ENCODE assay signal across 8 cellular contexts in genomic region chr20:48828734-48829460, GRCh38. TPM values are rescaled to one million over a fixed set of nuclear protein-coding genes. Genes with fewer than 3 reads are reported as not detected.
A peak's percentile ranks its signal among the peaks of the same experiment; 100 is the strongest.
DNase-seq lines count a peak whose midpoint lies in the region; ATAC-seq, FAIRE-seq and TF ChIP-seq lines count a peak whose summit lies in the region.

No MANE protein-coding gene starts in this region.

- H3K4me3 ChIP-seq in kidney (ENCODE audit: low read length in 2 of 2) (peak overlapping the region; percentile 32 to 53), pancreas (peak overlapping the region in 2 of 4 donors; percentile 51 to 58), Karpas-422 (ENCODE audit: low read length) (no peak overlapping the region)

- FAIRE-seq in kidney (lab: Jason Lieb, UNC) (no peak), pancreas (lab: Jason Lieb, UNC) (no peak)

- peaks cover 0 to 2% (median 0%) of the 10 kb centered on the region in 4 donors for H3K27me3 ChIP-seq in pancreas
- no peaks in the 10 kb centered on the region for H3K27me3 ChIP-seq in Karpas-422 (ENCODE audit: low read length)

- peak overlapping the region in 1 of 2 donors; percentile 19 for H3K27ac ChIP-seq in kidney (ENCODE audit: low read depth in 2 of 2, low read length in 2 of 2)
- H3K27ac ChIP-seq in substantia nigra (ENCODE audit: low read depth, low read length, poor library complexity, severe bottlenecking), result peak overlapping the region; percentile 86
- no peak overlapping the region for H3K27ac ChIP-seq in pancreas
- no peak overlapping the region for H3K27ac ChIP-seq in Karpas-422 (ENCODE audit: low read length)

- H3K9me3 Mint-ChIP-seq in activated T-cell treated with anti-CD3 and anti-CD28 coated beads, Interleukin-2, amount 50 U/mL, for 24 hours, result no peaks in the 10 kb centered on the region
- no peaks in the 10 kb centered on the region for H3K9me3 Mint-ChIP-seq in activated T-helper 2 cell treated with anti-CD3 and anti-CD28 coated beads, Interferon-gamma antibody, Interleukin-2, Interleukin-4, amounts not matched to agents 10 μg/mL and 5 μg/mL and 100 μg/mL, durations not matched to agents 14 hours and 24 hours and 36 hours

- peak overlapping the region; percentile 78 for H3K4me3 Mint-ChIP-seq in activated T-cell treated with anti-CD3 and anti-CD28 coated beads, Interleukin-2, amount 50 U/mL, for 24 hours
- peak overlapping the region; percentile 80 for H3K4me3 Mint-ChIP-seq in activated T-helper 2 cell treated with anti-CD3 and anti-CD28 coated beads, Interferon-gamma antibody, Interleukin-2, Interleukin-4, amounts not matched to agents 10 μg/mL and 5 μg/mL and 100 μg/mL, durations not matched to agents 14 hours and 24 hours and 36 hours (ENCODE audit: low read depth)

- ATAC-seq in pancreas, result no peak
- no peak for ATAC-seq in GM21515 (IDR thresholded peaks at IDR 0.05; ENCODE audit: unreplicated experiment)

- no peak for DNase-seq in activated T-cell treated with anti-CD3 and anti-CD28 coated beads, Interleukin-2, amount 50 U/mL, for 24 hours
- DNase-seq in activated T-cell treated with anti-CD3 and anti-CD28 coated beads, Interleukin-2, amount 50 U/mL, for 1 hour, result no peak
- DNase-seq in activated T-helper 2 cell treated with anti-CD3 and anti-CD28 coated beads, Interferon-gamma antibody, Interleukin-2, Interleukin-4, amounts not matched to agents 10 μg/mL and 5 μg/mL and 100 μg/mL, durations not matched to agents 14 hours and 24 hours and 36 hours (ENCODE audit: low spot score), result no peak
- DNase-seq in kidney (no peak), substantia nigra (lab: John Stamatoyannopoulos, UW) (no peak), pancreas (no peak), Karpas-422 (no peak)

- H3K27ac Mint-ChIP-seq in activated T-cell treated with anti-CD3 and anti-CD28 coated beads, Interleukin-2, amount 50 U/mL, for 24 hours, result peak overlapping the region; percentile 82
- peak overlapping the region; percentile 53 for H3K27ac Mint-ChIP-seq in activated T-helper 2 cell treated with anti-CD3 and anti-CD28 coated beads, Interferon-gamma antibody, Interleukin-2, Interleukin-4, amounts not matched to agents 10 μg/mL and 5 μg/mL and 100 μg/mL, durations not matched to agents 14 hours and 24 hours and 36 hours

- peaks cover 31% of the 10 kb centered on the region for H3K4me1 Mint-ChIP-seq in activated T-cell treated with anti-CD3 and anti-CD28 coated beads, Interleukin-2, amount 50 U/mL, for 24 hours (ENCODE audit: low read depth)
- peaks cover 34% of the 10 kb centered on the region for H3K4me1 Mint-ChIP-seq in activated T-helper 2 cell treated with anti-CD3 and anti-CD28 coated beads, Interferon-gamma antibody, Interleukin-2, Interleukin-4, amounts not matched to agents 10 μg/mL and 5 μg/mL and 100 μg/mL, durations not matched to agents 14 hours and 24 hours and 36 hours (ENCODE audit: low read depth)

- no peaks in the 10 kb centered on the region for H3K79me2 ChIP-seq in Karpas-422 (ENCODE audit: low read length)

- H3K36me3 ChIP-seq in kidney (ENCODE audit: control insufficient read depth in 1 of 2, insufficient read depth in 2 of 2, low read length in 2 of 2), result no peaks in the 10 kb centered on the region
- H3K36me3 ChIP-seq in pancreas, result no peaks in the 10 kb centered on the region
- H3K36me3 ChIP-seq in Karpas-422 (ENCODE audit: insufficient read depth, low read length), result no peaks in the 10 kb centered on the region

- no peak for TF ChIP-seq CTCF in kidney (IDR thresholded peaks at IDR 0.05; ENCODE audit: borderline replicate concordance, extremely low read depth, insufficient read depth)
- no peak for TF ChIP-seq CTCF in pancreas (IDR thresholded peaks at IDR 0.05)

- no peaks in the 10 kb centered on the region for H3K9me2 ChIP-seq in Karpas-422 (replicated peaks; ENCODE audit: insufficient read depth, low read length)

- no peak overlapping the region for H3K4me2 ChIP-seq in Karpas-422 (ENCODE audit: low read depth, low read length, poor library complexity, severe bottlenecking)

- WGBS in pancreas, 2 donors, result 62 to 69% methylated on average over 11 of the region's 11 CpGs

- intact Hi-C loops in activated T-helper 2 cell treated with anti-CD3 and anti-CD28 coated beads, Interferon-gamma antibody, Interleukin-2, Interleukin-4, amounts not matched to agents 10 μg/mL and 5 μg/mL and 100 μg/mL, durations not matched to agents 14 hours and 24 hours and 36 hours (cut with micrococcal nuclease), result loop anchor here (5.0 kb wide), 1 partner anchor 78 kb away; no protein-coding TSS in a partner anchor
- intact Hi-C loops in kidney (cut with DNase I) (no loop called here), pancreas (cut with DNase I) (no loop called here)

- peaks cover 5 to 8% of the 10 kb centered on the region in 2 donors for H3K4me1 ChIP-seq in kidney (ENCODE audit: control insufficient read depth in 1 of 2, insufficient read depth in 1 of 2, low read depth in 1 of 2, low read length in 2 of 2)
- H3K4me1 ChIP-seq in pancreas, result no peaks in the 10 kb centered on the region
- H3K4me1 ChIP-seq in Karpas-422 (ENCODE audit: low read length), result peaks cover 11% of the 10 kb centered on the region

- H3K9ac ChIP-seq in kidney (ENCODE audit: low read length in 2 of 2) (peak overlapping the region; percentile 19 to 52), Karpas-422 (ENCODE audit: low read length) (no peak overlapping the region)

- H3K9me3 ChIP-seq in kidney (ENCODE audit: control insufficient read depth in 1 of 2, low read length in 2 of 2), result no peaks in the 10 kb centered on the region
- no peaks in the 10 kb centered on the region for H3K9me3 ChIP-seq in pancreas
- H3K9me3 ChIP-seq in Karpas-422 (ENCODE audit: low read length), result no peaks in the 10 kb centered on the region

- H4K20me1 ChIP-seq in Karpas-422 (ENCODE audit: insufficient read depth, low read depth, low read length), result 0 out of 2 replicates have a peak, but pooled peaks cover 7% of the 10 kb centered on the region

- peaks cover 22% of the 10 kb centered on the region for H3K36me3 Mint-ChIP-seq in activated T-cell treated with anti-CD3 and anti-CD28 coated beads, Interleukin-2, amount 50 U/mL, for 24 hours (ENCODE audit: low read depth)
- peaks cover 25% of the 10 kb centered on the region for H3K36me3 Mint-ChIP-seq in activated T-helper 2 cell treated with anti-CD3 and anti-CD28 coated beads, Interferon-gamma antibody, Interleukin-2, Interleukin-4, amounts not matched to agents 10 μg/mL and 5 μg/mL and 100 μg/mL, durations not matched to agents 14 hours and 24 hours and 36 hours (ENCODE audit: low read depth)

- peaks cover 8% of the 10 kb centered on the region for H3K27me3 Mint-ChIP-seq in activated T-cell treated with anti-CD3 and anti-CD28 coated beads, Interleukin-2, amount 50 U/mL, for 24 hours
- peaks cover 35% of the 10 kb centered on the region for H3K27me3 Mint-ChIP-seq in activated T-helper 2 cell treated with anti-CD3 and anti-CD28 coated beads, Interferon-gamma antibody, Interleukin-2, Interleukin-4, amounts not matched to agents 10 μg/mL and 5 μg/mL and 100 μg/mL, durations not matched to agents 14 hours and 24 hours and 36 hours (ENCODE audit: low read depth)

- H2AFZ ChIP-seq in Karpas-422 (ENCODE audit: low read length), result no peak overlapping the region

RNA-seq across cellular contexts. Expression of gene PREX1, which starts 1.1 kb away (rescaled TPM):
- 80.3 and 83.9 TPM in 2 replicates for total RNA-seq in activated T-helper 2 cell treated with anti-CD3 and anti-CD28 coated beads, Interferon-gamma antibody, Interleukin-2, Interleukin-4, amounts not matched to agents 10 μg/mL and 5 μg/mL and 100 μg/mL, durations not matched to agents 14 hours and 24 hours and 36 hours
- total RNA-seq in kidney, result 38.2 TPM
- polyA plus RNA-seq in kidney (ENCODE audit: insufficient read depth, low read depth, low replicate concordance), result 8.5 TPM
- 10 to 100 TPM in 1 of 6 donors, 1 to 10 TPM in 5; 1.5 to 13.2 (median 4.6) TPM for total RNA-seq in pancreas
- 10 to 100 TPM in 1 of 2 donors, 1 to 10 TPM in 1; 6.9 to 10.9 TPM for polyA plus RNA-seq in pancreas
- not detected in 2 replicates for total RNA-seq in Karpas-422 (2014; rRNA removed; shearing (Covaris generic); ENCODE audit: low replicate concordance)
